1 cellular context compared by ENCODE assay signal in the genomic region with DNA sequence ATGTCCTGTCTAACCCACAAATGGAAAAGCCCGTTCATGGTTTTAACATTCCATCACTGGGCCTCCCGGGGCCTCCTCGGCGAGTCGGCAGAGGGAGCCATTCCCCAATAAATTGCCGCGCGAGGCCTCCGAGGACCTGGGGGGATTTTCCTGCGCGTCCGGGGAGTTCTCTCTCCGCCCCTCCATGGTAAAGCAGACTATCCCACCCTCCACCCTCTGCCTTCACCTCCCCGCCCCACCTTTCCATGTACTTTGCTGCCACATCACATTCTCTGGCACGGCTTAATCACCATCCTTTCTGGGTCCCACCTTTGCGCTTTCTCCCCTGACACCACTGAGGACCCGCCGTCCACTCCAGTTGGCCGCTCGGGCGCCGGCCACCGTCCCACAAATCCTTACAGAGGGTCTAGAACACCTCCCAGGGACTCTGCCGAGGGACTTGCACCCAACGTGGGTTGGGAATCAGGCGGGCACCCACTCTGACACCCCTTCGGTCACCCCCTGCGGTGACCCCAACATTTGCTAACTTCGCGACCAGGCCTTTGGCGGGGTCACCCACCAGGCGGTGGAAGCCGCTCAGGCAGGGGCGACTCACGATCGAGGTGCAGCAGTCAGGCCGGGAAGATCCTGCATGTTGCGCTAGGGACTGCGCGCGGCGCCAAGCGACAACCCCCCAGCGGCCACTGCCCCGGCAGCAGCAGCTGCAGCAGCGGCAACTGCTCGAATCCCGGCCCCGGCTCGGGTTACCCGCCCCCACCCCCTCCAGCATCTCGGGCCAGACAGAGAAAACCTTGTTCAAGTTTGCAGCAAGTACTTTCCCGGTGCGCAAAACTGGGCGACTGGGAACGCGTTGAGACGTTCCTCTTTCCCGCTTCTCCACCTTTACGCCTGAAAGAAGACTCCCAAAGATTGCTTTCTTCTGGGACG.
TF ChIP-seq lines count a peak whose summit lies in the region.

A gene (plus strand): TSS at position 778 of the 927 bp plus-strand sequence. CDS start 40,513 bp downstream, outside the sequence.

TF ChIP-seq in GM12891, 5 proteins besides CTCF, POLR2A, EP300 and RAD21 (continued from another document):
- TF ChIP-seq POU2F2 (IDR thresholded peaks at IDR 0.05; ENCODE audit: low read depth, low read length): no peak
- no peak for TF ChIP-seq PAX5 (IDR thresholded peaks at IDR 0.05; ENCODE audit: insufficient read depth, low read length, severe bottlenecking)
